Comparison of ENCODE assay signal across 7 cellular contexts in the genomic region with DNA sequence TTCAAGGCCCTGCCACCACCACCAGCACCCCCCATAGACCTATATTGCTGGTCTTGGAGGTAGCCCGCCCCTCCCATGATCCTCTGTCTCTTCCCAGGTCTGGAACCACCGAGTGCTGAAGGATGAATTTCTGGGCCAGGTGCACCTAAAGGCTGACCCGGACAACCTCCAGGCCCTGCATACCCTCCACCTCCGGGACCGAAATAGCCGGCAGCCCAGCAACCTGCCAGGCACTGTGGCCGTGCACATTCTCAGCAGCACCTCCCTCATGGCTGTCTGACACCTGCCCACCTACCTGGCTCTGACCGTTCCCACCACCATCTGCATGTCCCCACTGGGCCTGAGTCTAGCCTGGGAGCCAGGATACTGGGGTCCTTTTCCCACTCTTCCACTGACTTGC. TPM values are rescaled to one million over a fixed set of nuclear protein-coding genes. Genes with fewer than 3 reads are reported as not detected.
"Had no signal": no experiment of that assay in that cellular context is flagged by ENCODE, and none has a peak within 500 bp of the region (broad histone marks: within the 10 kb centered on the region; RNA-seq: fewer than 3 reads in every experiment).

No MANE protein-coding gene starts in this region.

- H3K4me3 Mint-ChIP-seq: GM23338, H9 had no signal

- H3K4me3 ChIP-seq: GM23338 had no signal

- H3K27ac Mint-ChIP-seq: GM23338, IgD-negative memory B cell had no signal

- ATAC-seq: GM23338, HepG2 had no signal

- H2AFZ ChIP-seq: GM23338 had no signal

- H3K36me3 Mint-ChIP-seq: IgD-negative memory B cell had no signal

- H3K9me3 Mint-ChIP-seq: GM23338, H9, IgD-negative memory B cell had no signal

- H3K4me2 ChIP-seq: GM23338 had no signal

- H3K27ac ChIP-seq: HL-60 had no signal

- DNase-seq: H9, HCEC 1CT had no signal

RNA-seq across cellular contexts. Expression of gene MYO7A, which starts 4.5 kb away (rescaled TPM):
- polyA plus RNA-seq: IgD-negative memory B cell had no signal

RNA-seq across cellular contexts. Expression of gene OMP, which starts 21.0 kb away (rescaled TPM):
- total RNA-seq: H1, H9, HepG2 had no signal
- polyA plus RNA-seq: GM23338, H1, HepG2, IgD-negative memory B cell had no signal
